Comparison of ENCODE assay signal across 15 cellular contexts in the genomic region with DNA sequence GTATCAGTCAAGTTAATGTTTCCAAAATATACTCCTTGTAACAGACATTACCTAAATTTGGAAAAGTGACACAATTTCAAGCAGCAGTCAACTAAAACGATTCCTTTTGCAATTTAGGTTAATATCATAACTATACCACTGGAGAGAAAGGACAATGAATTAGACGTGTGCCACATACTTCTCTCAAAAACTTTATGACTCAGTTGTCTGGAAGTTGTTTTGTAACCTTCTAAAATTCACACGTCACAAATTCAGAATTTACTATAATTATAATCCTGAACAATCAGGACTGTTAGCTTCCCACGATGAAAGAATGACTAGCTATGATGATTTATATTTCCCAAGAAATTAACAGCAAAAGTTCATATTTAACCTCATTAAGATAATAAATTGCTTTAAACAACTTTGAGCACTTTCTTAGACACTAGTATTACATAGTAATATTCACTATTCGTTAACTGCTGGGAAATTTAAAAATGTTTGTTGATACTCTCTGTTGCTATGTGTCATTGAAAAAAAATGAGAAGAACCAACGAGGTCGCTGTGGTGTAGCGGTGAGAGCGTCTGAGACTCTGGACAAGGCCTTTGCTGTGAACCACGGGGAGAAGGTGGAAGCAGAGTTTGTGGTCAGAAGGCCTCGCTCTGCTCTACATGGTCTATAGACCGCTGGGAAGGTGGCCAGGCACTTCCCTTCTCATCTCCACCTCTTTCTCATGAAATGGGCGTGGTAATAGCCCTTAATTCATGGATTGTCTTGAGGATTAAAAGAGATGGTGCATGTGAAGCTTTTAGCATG. TPM values are rescaled to one million over a fixed set of nuclear protein-coding genes. Genes with fewer than 3 reads are reported as not detected.
DNase-seq lines count a peak whose midpoint lies in the region; ATAC-seq and TF ChIP-seq lines count a peak whose summit lies in the region.
"Had no signal": no experiment of that assay in that cellular context is flagged by ENCODE, and none has a peak within 500 bp of the region (broad histone marks: within the 10 kb centered on the region; RNA-seq: fewer than 3 reads in every experiment).

No MANE protein-coding gene starts in this region.

- H3K36me3 ChIP-seq in mesenchymal stem cell (ENCODE audit: control insufficient read depth in 1 of 2, insufficient read depth in 2 of 2, low read depth in 1 of 2, low read length in 2 of 2) (peaks cover 0 to under 1% of the 10 kb centered on the region in 2 experiments), PC-3 (ENCODE audit: low read depth, low read length) (no peaks in the 10 kb centered on the region)
- H3K36me3 ChIP-seq: pancreas had no signal

- intact Hi-C loops in PC-3 (cut with micrococcal nuclease): no loop called here

- no peaks in the 10 kb centered on the region for H3K9me2 ChIP-seq in PC-3 (replicated peaks; ENCODE audit: low read length)

- peaks cover 42% of the 10 kb centered on the region for H3K4me1 Mint-ChIP-seq in activated naive CD8-positive, alpha-beta T cell treated with anti-CD3 and anti-CD28 coated beads, Interleukin-2, amount 50 U/mL, for 24 hours

- H3K4me2 ChIP-seq in mesenchymal stem cell (ENCODE audit: low read length, poor library complexity, severe bottlenecking) (no peak overlapping the region), PC-3 (ENCODE audit: low read length) (no peak overlapping the region)

- no TSS peak for BruUV-seq in PC-3 (replicated peaks; lab: Mats Ljungman, UMichigan)

- H3K4ac ChIP-seq in mesenchymal stem cell (ENCODE audit: low read depth in 1 of 2, low read length in 2 of 2): no peak overlapping the region

- H3K9ac ChIP-seq in mesenchymal stem cell (ENCODE audit: low read length): peak overlapping the region; percentile 44
- H3K9ac ChIP-seq in PC-3 (ENCODE audit: low read length): no peak overlapping the region

- no peak overlapping the region for H3K4me3 ChIP-seq in AG10803 (ENCODE audit: low read length)
- no peak overlapping the region for H3K4me3 ChIP-seq in mesenchymal stem cell (ENCODE audit: insufficient read depth in 1 of 2, low read depth in 1 of 2, low read length in 2 of 2)
- no peak overlapping the region for H3K4me3 ChIP-seq in PC-3 (ENCODE audit: low read length)
- H3K4me3 ChIP-seq: pancreas, tibial nerve had no signal

- DNase-seq in AG10803 (ENCODE audit: low read depth) (peak; percentile 91), HK-2 (ENCODE audit: unreplicated experiment) (peak; percentile 46), mesenchymal stem cell (peak; percentile 67), NCI-H1105 (lab: John Stamatoyannopoulos, UW) (no peak), PC-3 (no peak)
- DNase-seq in activated naive CD8-positive, alpha-beta T cell treated with anti-CD3 and anti-CD28 coated beads, Interleukin-2, amount 50 U/mL, for 24 hours: no peak
- DNase-seq: cerebellar nuclear complex, COR-L47, NCI-H1436 treated with DMSO at 0.1 percent for 48 hours, pancreas, SW 1271 had no signal

- 80% methylated on average over 8 of the region's 13 CpGs for WGBS in mesenchymal stem cell

- H3K27ac ChIP-seq in mesenchymal stem cell (ENCODE audit: low read length, poor library complexity, severe bottlenecking) (no peak overlapping the region), PC-3 (ENCODE audit: low read length) (no peak overlapping the region)
- H3K27ac ChIP-seq: foreskin keratinocyte, pancreas, tibial nerve had no signal

- no peak overlapping the region for H2AK5ac ChIP-seq in mesenchymal stem cell (ENCODE audit: low read length, severe bottlenecking)

- no peak overlapping the region for H4K8ac ChIP-seq in mesenchymal stem cell (ENCODE audit: low read length)

- H3K79me1 ChIP-seq in mesenchymal stem cell (replicated peaks; ENCODE audit: low read length, poor library complexity, severe bottlenecking): peaks cover 7% of the 10 kb centered on the region

- no peaks in the 10 kb centered on the region for H4K20me1 ChIP-seq in PC-3 (ENCODE audit: low read length)

- POLR2A ChIA-PET in PC-3 (lab: Charles Lee; ENCODE audit: unreplicated experiment): no interaction called here

- H3K27me3 Mint-ChIP-seq in activated naive CD8-positive, alpha-beta T cell treated with anti-CD3 and anti-CD28 coated beads, Interleukin-2, amount 50 U/mL, for 24 hours: no peaks in the 10 kb centered on the region

- no peaks in the 10 kb centered on the region for H3K9me3 ChIP-seq in mesenchymal stem cell (ENCODE audit: control insufficient read depth, low read length)
- no peaks in the 10 kb centered on the region for H3K9me3 ChIP-seq in PC-3 (ENCODE audit: low read length)
- H3K9me3 ChIP-seq: pancreas, tibial nerve had no signal

- no peak overlapping the region for H3K18ac ChIP-seq in mesenchymal stem cell (ENCODE audit: low read depth in 1 of 2, low read length in 2 of 2)

- no peaks in the 10 kb centered on the region for H3K79me2 ChIP-seq in PC-3 (ENCODE audit: low read length)

- CTCF ChIA-PET in PC-3 (lab: Charles Lee): no interaction called here

- no peak overlapping the region for H2BK15ac ChIP-seq in mesenchymal stem cell (ENCODE audit: low read depth, poor library complexity, severe bottlenecking)

- no peak overlapping the region for H3K23ac ChIP-seq in mesenchymal stem cell (ENCODE audit: low read length in 2 of 2)

- no peak overlapping the region for H2BK120ac ChIP-seq in mesenchymal stem cell (ENCODE audit: low read depth, low read length)

- H3F3A ChIP-seq in PC-3 (ENCODE audit: low read length, unreplicated experiment): no peaks in the 10 kb centered on the region

- no peak overlapping the region for H2BK5ac ChIP-seq in mesenchymal stem cell (ENCODE audit: low read depth, low read length, poor library complexity, severe bottlenecking)

- no peaks in the 10 kb centered on the region for H3K9me3 Mint-ChIP-seq in activated naive CD8-positive, alpha-beta T cell treated with anti-CD3 and anti-CD28 coated beads, Interleukin-2, amount 50 U/mL, for 24 hours

- H3K27me3 ChIP-seq in mesenchymal stem cell (ENCODE audit: control insufficient read depth in 1 of 2, insufficient read depth in 1 of 2, low read length in 2 of 2) (no peaks in the 10 kb centered on the region), PC-3 (ENCODE audit: low read length) (no peaks in the 10 kb centered on the region)
- H3K27me3 ChIP-seq: foreskin keratinocyte, pancreas, tibial nerve had no signal

- H3K36me3 Mint-ChIP-seq in activated naive CD8-positive, alpha-beta T cell treated with anti-CD3 and anti-CD28 coated beads, Interleukin-2, amount 50 U/mL, for 24 hours (ENCODE audit: low read depth): peaks cover 14% of the 10 kb centered on the region

- TF ChIP-seq CTCF in AG10803 (conservative IDR thresholded peaks at IDR 0.05; ENCODE audit: low read length) (no peak), PC-3 (conservative IDR thresholded peaks at IDR 0.05; ENCODE audit: low read depth, low read length) (no peak)

- H2BK12ac ChIP-seq in mesenchymal stem cell (ENCODE audit: low read length in 2 of 2): no peak overlapping the region

- H2AFZ ChIP-seq in mesenchymal stem cell (ENCODE audit: low read depth, low read length) (no peak overlapping the region), PC-3 (ENCODE audit: low read length) (no peak overlapping the region)

- no peak overlapping the region for H4K91ac ChIP-seq in mesenchymal stem cell (ENCODE audit: low read length)

- H3K14ac ChIP-seq in mesenchymal stem cell (ENCODE audit: low read length in 2 of 2): no peak overlapping the region

- H3K27ac Mint-ChIP-seq in activated naive CD8-positive, alpha-beta T cell treated with anti-CD3 and anti-CD28 coated beads, Interleukin-2, amount 50 U/mL, for 24 hours: peak overlapping the region; percentile 78

- H3K4me3 Mint-ChIP-seq in activated naive CD8-positive, alpha-beta T cell treated with anti-CD3 and anti-CD28 coated beads, Interleukin-2, amount 50 U/mL, for 24 hours: no peak overlapping the region

- peaks cover 1% of the 10 kb centered on the region for H3K4me1 ChIP-seq in mesenchymal stem cell (ENCODE audit: control insufficient read depth, insufficient read depth, low read depth, low read length)
- peaks cover 3% of the 10 kb centered on the region for H3K4me1 ChIP-seq in PC-3 (ENCODE audit: insufficient read depth, low read length)
- H3K4me1 ChIP-seq: foreskin keratinocyte, pancreas, tibial nerve had no signal

- ATAC-seq in activated naive CD8-positive, alpha-beta T cell treated with anti-CD3 and anti-CD28 coated beads, Interleukin-2, amount 50 U/mL, for 24 hours: peak; percentile 44
- no peak for ATAC-seq in GM19351 (IDR thresholded peaks at IDR 0.05; ENCODE audit: unreplicated experiment)
- no peak for ATAC-seq in PC-3
- no peak for ATAC-seq in GM21390 (IDR thresholded peaks at IDR 0.05; ENCODE audit: unreplicated experiment)
- ATAC-seq: foreskin keratinocyte had no signal

RNA-seq across cellular contexts. Expression of a gene that starts 27.9 kb away (rescaled TPM):
- polyA plus RNA-seq in mesenchymal stem cell (2013, experiment 1 of 2): 7.8 TPM
- polyA plus RNA-seq in mesenchymal stem cell (2013, experiment 2 of 2): 8.1 TPM
- 4.3 and 5.5 TPM in 2 replicates for total RNA-seq in PC-3 (2014; rRNA removed)

Comparison
In these comparisons a context has a peak if more than half of its experiments do, and no peak if none do; other contexts are left out.
1. DNase-seq: peak in AG10803 (single experiment), HK-2 (single experiment) and mesenchymal stem cell (single experiment); none in activated naive CD8-positive, alpha-beta T cell treated with anti-CD3 and anti-CD28 coated beads, Interleukin-2, amount 50 U/mL, for 24 hours (single experiment), NCI-H1105 (single experiment) and PC-3 (single experiment).